In the genomic region with DNA sequence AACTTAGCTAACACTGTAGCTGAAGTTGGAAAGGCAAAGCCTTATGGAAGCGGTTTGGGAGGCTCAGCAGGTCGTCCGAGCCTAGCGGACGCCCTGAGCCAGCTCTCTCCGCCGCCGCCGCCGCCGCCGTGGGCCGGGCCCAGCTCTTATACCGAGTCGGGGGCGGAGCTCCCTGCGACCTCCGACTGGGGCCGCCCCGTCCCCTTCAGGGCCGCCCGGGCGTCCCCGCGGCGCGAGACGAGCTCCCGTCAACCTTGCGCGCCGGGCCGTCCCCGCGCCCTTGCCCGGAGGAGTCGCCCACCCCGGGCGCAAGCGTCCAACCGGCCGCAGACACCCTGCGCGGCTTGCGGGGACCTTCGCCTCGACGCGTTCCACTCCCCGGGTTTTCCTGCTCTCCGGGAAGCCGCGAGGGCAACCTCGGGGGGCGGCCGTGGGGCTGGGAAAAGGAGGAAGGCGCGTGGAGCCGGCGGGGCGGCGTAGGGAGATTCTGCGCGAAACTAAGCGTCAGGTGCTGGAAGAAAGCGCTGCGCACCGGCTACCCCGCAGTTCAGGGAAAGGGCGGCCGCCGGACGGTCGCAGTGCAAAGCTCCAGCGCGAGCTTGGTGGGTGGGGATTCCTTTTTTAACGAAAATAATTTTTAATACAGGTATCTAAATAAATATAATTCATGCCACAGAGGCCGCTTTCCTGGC, we compare ENCODE assay signal across 1 cellular context.
TF ChIP-seq lines count a peak whose summit lies in the region.

A gene with protein sequence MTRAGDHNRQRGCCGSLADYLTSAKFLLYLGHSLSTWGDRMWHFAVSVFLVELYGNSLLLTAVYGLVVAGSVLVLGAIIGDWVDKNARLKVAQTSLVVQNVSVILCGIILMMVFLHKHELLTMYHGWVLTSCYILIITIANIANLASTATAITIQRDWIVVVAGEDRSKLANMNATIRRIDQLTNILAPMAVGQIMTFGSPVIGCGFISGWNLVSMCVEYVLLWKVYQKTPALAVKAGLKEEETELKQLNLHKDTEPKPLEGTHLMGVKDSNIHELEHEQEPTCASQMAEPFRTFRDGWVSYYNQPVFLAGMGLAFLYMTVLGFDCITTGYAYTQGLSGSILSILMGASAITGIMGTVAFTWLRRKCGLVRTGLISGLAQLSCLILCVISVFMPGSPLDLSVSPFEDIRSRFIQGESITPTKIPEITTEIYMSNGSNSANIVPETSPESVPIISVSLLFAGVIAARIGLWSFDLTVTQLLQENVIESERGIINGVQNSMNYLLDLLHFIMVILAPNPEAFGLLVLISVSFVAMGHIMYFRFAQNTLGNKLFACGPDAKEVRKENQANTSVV (minus strand): TSS at position 125 of the 692 bp plus-strand sequence. CDS start 326 bp downstream, outside the sequence.

TF ChIP-seq in GM12878, 131 proteins besides CTCF, POLR2A, EP300 and RAD21 (continued from another document):
- TF ChIP-seq, protein P1, sequence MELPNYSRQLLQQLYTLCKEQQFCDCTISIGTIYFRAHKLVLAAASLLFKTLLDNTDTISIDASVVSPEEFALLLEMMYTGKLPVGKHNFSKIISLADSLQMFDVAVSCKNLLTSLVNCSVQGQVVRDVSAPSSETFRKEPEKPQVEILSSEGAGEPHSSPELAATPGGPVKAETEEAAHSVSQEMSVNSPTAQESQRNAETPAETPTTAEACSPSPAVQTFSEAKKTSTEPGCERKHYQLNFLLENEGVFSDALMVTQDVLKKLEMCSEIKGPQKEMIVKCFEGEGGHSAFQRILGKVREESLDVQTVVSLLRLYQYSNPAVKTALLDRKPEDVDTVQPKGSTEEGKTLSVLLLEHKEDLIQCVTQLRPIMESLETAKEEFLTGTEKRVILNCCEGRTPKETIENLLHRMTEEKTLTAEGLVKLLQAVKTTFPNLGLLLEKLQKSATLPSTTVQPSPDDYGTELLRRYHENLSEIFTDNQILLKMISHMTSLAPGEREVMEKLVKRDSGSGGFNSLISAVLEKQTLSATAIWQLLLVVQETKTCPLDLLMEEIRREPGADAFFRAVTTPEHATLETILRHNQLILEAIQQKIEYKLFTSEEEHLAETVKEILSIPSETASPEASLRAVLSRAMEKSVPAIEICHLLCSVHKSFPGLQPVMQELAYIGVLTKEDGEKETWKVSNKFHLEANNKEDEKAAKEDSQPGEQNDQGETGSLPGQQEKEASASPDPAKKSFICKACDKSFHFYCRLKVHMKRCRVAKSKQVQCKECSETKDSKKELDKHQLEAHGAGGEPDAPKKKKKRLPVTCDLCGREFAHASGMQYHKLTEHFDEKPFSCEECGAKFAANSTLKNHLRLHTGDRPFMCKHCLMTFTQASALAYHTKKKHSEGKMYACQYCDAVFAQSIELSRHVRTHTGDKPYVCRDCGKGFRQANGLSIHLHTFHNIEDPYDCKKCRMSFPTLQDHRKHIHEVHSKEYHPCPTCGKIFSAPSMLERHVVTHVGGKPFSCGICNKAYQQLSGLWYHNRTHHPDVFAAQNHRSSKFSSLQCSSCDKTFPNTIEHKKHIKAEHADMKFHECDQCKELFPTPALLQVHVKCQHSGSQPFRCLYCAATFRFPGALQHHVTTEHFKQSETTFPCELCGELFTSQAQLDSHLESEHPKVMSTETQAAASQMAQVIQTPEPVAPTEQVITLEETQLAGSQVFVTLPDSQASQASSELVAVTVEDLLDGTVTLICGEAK (IDR thresholded peaks at IDR 0.05; ENCODE audit: borderline replicate concordance): no peak
- TF ChIP-seq HDAC6 (IDR thresholded peaks at IDR 0.05; ENCODE audit: unreplicated experiment): peak; percentile 79
TF ChIP-seq in GM12878: peak in this region for 2.
